Comparison of ENCODE assay signal across 1 cellular context in the genomic region with DNA sequence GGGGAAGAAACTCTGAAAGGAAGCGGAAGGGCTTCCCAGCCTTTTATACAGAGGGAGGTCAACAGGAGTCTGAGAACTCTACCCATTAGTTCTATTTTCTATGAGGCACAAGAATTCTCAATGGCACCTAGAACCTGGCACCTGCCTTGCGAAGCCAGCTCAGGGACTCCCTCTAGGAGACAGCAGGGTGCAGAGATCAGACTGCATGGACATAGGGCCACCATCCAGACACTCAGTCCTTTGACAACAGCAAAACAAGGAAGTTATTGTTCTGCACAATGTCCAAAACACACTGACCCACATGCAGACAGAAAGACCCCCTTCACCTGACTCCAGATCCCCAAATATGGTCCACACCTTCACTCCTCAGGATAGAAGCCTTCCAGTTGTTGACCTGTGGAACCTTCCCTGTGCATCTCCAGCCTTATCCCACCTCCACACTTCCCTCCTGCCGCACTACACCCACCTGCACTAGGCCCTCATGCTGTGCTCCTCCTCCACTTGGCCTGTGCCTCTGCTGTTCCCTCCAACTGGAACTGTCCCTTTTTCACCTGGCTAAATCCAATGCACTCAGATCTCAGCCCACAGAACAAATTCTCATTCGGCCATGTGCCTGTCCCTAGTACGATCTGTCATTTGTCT.
TF ChIP-seq lines count a peak whose summit lies in the region.

No MANE protein-coding gene starts in this region.

TF ChIP-seq in HepG2, 621 proteins besides CTCF, POLR2A, EP300 and RAD21 (continued from another document and continues in another):
- TF ChIP-seq, protein P1, sequence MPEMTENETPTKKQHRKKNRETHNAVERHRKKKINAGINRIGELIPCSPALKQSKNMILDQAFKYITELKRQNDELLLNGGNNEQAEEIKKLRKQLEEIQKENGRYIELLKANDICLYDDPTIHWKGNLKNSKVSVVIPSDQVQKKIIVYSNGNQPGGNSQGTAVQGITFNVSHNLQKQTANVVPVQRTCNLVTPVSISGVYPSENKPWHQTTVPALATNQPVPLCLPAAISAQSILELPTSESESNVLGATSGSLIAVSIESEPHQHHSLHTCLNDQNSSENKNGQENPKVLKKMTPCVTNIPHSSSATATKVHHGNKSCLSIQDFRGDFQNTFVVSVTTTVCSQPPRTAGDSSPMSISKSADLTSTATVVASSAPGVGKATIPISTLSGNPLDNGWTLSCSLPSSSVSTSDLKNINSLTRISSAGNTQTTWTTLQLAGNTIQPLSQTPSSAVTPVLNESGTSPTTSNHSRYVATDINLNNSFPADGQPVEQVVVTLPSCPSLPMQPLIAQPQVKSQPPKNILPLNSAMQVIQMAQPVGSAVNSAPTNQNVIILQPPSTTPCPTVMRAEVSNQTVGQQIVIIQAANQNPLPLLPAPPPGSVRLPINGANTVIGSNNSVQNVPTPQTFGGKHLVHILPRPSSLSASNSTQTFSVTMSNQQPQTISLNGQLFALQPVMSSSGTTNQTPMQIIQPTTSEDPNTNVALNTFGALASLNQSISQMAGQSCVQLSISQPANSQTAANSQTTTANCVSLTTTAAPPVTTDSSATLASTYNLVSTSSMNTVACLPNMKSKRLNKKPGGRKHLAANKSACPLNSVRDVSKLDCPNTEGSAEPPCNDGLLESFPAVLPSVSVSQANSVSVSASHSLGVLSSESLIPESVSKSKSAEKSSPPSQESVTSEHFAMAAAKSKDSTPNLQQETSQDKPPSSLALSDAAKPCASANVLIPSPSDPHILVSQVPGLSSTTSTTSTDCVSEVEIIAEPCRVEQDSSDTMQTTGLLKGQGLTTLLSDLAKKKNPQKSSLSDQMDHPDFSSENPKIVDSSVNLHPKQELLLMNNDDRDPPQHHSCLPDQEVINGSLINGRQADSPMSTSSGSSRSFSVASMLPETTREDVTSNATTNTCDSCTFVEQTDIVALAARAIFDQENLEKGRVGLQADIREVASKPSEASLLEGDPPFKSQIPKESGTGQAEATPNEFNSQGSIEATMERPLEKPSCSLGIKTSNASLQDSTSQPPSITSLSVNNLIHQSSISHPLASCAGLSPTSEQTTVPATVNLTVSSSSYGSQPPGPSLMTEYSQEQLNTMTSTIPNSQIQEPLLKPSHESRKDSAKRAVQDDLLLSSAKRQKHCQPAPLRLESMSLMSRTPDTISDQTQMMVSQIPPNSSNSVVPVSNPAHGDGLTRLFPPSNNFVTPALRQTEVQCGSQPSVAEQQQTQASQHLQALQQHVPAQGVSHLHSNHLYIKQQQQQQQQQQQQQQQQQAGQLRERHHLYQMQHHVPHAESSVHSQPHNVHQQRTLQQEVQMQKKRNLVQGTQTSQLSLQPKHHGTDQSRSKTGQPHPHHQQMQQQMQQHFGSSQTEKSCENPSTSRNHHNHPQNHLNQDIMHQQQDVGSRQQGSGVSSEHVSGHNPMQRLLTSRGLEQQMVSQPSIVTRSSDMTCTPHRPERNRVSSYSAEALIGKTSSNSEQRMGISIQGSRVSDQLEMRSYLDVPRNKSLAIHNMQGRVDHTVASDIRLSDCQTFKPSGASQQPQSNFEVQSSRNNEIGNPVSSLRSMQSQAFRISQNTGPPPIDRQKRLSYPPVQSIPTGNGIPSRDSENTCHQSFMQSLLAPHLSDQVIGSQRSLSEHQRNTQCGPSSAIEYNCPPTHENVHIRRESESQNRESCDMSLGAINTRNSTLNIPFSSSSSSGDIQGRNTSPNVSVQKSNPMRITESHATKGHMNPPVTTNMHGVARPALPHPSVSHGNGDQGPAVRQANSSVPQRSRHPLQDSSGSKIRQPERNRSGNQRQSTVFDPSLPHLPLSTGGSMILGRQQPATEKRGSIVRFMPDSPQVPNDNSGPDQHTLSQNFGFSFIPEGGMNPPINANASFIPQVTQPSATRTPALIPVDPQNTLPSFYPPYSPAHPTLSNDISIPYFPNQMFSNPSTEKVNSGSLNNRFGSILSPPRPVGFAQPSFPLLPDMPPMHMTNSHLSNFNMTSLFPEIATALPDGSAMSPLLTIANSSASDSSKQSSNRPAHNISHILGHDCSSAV (CRISPR knock-in tag; IDR thresholded peaks at IDR 0.05; ENCODE audit: borderline replicate concordance), result no peak
- TF ChIP-seq, protein P2, sequence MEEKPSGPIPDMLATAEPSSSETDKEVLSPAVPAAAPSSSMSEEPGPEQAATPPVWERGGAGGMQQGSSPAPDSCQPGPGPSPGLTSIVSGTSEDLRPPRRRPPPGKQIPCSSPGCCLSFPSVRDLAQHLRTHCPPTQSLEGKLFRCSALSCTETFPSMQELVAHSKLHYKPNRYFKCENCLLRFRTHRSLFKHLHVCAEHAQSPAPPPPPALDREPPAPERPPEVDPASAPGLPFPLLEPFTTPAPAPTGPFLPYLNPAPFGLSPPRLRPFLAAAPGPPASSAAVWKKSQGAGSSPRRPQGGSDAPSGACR (CRISPR knock-in tag; IDR thresholded peaks at IDR 0.05), result no peak
- TF ChIP-seq ZNF562 (CRISPR knock-in tag; IDR thresholded peaks at IDR 0.05; ENCODE audit: borderline replicate concordance) (no peak), ATAD3A (CRISPR knock-in tag; IDR thresholded peaks at IDR 0.05) (no peak), ZNF577 (CRISPR knock-in tag; IDR thresholded peaks at IDR 0.05; ENCODE audit: borderline replicate concordance, low read depth) (no peak), REL (CRISPR knock-in tag; conservative IDR thresholded peaks at IDR 0.05) (no peak), ZNF619 (CRISPR knock-in tag; IDR thresholded peaks at IDR 0.05) (no peak), ZNF510 (CRISPR knock-in tag; IDR thresholded peaks at IDR 0.05; ENCODE audit: low read depth) (no peak), SMC3 (IDR thresholded peaks at IDR 0.05; ENCODE audit: low read length) (no peak), IKZF4 (CRISPR knock-in tag; IDR thresholded peaks at IDR 0.05; ENCODE audit: borderline replicate concordance, low read depth, not compliant biosample characterization) (no peak), ZNF331 (CRISPR knock-in tag; IDR thresholded peaks at IDR 0.05) (0 out of 2 replicates have a peak, but pooled peaks have one; percentile 36), ZNF552 (CRISPR knock-in tag; IDR thresholded peaks at IDR 0.05; ENCODE audit: borderline replicate concordance) (no peak), ZNF354B (CRISPR knock-in tag; IDR thresholded peaks at IDR 0.05) (no peak), ELF1 (CRISPR knock-in tag; IDR thresholded peaks at IDR 0.05) (peak; percentile 19; the same call in 1 of the 2 replicates)
- TF ChIP-seq, protein P3, sequence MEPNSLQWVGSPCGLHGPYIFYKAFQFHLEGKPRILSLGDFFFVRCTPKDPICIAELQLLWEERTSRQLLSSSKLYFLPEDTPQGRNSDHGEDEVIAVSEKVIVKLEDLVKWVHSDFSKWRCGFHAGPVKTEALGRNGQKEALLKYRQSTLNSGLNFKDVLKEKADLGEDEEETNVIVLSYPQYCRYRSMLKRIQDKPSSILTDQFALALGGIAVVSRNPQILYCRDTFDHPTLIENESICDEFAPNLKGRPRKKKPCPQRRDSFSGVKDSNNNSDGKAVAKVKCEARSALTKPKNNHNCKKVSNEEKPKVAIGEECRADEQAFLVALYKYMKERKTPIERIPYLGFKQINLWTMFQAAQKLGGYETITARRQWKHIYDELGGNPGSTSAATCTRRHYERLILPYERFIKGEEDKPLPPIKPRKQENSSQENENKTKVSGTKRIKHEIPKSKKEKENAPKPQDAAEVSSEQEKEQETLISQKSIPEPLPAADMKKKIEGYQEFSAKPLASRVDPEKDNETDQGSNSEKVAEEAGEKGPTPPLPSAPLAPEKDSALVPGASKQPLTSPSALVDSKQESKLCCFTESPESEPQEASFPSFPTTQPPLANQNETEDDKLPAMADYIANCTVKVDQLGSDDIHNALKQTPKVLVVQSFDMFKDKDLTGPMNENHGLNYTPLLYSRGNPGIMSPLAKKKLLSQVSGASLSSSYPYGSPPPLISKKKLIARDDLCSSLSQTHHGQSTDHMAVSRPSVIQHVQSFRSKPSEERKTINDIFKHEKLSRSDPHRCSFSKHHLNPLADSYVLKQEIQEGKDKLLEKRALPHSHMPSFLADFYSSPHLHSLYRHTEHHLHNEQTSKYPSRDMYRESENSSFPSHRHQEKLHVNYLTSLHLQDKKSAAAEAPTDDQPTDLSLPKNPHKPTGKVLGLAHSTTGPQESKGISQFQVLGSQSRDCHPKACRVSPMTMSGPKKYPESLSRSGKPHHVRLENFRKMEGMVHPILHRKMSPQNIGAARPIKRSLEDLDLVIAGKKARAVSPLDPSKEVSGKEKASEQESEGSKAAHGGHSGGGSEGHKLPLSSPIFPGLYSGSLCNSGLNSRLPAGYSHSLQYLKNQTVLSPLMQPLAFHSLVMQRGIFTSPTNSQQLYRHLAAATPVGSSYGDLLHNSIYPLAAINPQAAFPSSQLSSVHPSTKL (CRISPR knock-in tag; IDR thresholded peaks at IDR 0.05), result peak; percentile 72
- TF ChIP-seq, protein P4, sequence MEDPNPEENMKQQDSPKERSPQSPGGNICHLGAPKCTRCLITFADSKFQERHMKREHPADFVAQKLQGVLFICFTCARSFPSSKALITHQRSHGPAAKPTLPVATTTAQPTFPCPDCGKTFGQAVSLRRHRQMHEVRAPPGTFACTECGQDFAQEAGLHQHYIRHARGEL (CRISPR knock-in tag; IDR thresholded peaks at IDR 0.05), result no peak
- TF ChIP-seq, protein P5, sequence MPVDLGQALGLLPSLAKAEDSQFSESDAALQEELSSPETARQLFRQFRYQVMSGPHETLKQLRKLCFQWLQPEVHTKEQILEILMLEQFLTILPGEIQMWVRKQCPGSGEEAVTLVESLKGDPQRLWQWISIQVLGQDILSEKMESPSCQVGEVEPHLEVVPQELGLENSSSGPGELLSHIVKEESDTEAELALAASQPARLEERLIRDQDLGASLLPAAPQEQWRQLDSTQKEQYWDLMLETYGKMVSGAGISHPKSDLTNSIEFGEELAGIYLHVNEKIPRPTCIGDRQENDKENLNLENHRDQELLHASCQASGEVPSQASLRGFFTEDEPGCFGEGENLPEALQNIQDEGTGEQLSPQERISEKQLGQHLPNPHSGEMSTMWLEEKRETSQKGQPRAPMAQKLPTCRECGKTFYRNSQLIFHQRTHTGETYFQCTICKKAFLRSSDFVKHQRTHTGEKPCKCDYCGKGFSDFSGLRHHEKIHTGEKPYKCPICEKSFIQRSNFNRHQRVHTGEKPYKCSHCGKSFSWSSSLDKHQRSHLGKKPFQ (CRISPR knock-in tag; IDR thresholded peaks at IDR 0.05; ENCODE audit: insufficient replicate concordance), result no peak
- TF ChIP-seq, protein P6, sequence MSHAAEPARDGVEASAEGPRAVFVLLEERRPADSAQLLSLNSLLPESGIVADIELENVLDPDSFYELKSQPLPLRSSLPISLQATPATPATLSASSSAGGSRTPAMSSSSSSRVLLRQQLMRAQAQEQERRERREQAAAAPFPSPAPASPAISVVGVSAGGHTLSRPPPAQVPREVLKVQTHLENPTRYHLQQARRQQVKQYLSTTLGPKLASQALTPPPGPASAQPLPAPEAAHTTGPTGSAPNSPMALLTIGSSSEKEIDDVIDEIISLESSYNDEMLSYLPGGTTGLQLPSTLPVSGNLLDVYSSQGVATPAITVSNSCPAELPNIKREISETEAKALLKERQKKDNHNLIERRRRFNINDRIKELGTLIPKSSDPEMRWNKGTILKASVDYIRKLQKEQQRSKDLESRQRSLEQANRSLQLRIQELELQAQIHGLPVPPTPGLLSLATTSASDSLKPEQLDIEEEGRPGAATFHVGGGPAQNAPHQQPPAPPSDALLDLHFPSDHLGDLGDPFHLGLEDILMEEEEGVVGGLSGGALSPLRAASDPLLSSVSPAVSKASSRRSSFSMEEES (CRISPR knock-in tag; IDR thresholded peaks at IDR 0.05), result no peak
- TF ChIP-seq, protein P7, sequence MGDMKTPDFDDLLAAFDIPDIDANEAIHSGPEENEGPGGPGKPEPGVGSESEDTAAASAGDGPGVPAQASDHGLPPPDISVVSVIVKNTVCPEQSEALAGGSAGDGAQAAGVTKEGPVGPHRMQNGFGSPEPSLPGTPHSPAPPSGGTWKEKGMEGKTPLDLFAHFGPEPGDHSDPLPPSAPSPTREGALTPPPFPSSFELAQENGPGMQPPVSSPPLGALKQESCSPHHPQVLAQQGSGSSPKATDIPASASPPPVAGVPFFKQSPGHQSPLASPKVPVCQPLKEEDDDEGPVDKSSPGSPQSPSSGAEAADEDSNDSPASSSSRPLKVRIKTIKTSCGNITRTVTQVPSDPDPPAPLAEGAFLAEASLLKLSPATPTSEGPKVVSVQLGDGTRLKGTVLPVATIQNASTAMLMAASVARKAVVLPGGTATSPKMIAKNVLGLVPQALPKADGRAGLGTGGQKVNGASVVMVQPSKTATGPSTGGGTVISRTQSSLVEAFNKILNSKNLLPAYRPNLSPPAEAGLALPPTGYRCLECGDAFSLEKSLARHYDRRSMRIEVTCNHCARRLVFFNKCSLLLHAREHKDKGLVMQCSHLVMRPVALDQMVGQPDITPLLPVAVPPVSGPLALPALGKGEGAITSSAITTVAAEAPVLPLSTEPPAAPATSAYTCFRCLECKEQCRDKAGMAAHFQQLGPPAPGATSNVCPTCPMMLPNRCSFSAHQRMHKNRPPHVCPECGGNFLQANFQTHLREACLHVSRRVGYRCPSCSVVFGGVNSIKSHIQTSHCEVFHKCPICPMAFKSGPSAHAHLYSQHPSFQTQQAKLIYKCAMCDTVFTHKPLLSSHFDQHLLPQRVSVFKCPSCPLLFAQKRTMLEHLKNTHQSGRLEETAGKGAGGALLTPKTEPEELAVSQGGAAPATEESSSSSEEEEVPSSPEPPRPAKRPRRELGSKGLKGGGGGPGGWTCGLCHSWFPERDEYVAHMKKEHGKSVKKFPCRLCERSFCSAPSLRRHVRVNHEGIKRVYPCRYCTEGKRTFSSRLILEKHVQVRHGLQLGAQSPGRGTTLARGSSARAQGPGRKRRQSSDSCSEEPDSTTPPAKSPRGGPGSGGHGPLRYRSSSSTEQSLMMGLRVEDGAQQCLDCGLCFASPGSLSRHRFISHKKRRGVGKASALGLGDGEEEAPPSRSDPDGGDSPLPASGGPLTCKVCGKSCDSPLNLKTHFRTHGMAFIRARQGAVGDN (CRISPR knock-in tag; IDR thresholded peaks at IDR 0.05), result peak; percentile 40; the same call in 1 of the 2 replicates
- TF ChIP-seq, protein P8, sequence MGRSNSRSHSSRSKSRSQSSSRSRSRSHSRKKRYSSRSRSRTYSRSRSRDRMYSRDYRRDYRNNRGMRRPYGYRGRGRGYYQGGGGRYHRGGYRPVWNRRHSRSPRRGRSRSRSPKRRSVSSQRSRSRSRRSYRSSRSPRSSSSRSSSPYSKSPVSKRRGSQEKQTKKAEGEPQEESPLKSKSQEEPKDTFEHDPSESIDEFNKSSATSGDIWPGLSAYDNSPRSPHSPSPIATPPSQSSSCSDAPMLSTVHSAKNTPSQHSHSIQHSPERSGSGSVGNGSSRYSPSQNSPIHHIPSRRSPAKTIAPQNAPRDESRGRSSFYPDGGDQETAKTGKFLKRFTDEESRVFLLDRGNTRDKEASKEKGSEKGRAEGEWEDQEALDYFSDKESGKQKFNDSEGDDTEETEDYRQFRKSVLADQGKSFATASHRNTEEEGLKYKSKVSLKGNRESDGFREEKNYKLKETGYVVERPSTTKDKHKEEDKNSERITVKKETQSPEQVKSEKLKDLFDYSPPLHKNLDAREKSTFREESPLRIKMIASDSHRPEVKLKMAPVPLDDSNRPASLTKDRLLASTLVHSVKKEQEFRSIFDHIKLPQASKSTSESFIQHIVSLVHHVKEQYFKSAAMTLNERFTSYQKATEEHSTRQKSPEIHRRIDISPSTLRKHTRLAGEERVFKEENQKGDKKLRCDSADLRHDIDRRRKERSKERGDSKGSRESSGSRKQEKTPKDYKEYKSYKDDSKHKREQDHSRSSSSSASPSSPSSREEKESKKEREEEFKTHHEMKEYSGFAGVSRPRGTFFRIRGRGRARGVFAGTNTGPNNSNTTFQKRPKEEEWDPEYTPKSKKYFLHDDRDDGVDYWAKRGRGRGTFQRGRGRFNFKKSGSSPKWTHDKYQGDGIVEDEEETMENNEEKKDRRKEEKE (IDR thresholded peaks at IDR 0.05), result no peak
- TF ChIP-seq, protein P9, sequence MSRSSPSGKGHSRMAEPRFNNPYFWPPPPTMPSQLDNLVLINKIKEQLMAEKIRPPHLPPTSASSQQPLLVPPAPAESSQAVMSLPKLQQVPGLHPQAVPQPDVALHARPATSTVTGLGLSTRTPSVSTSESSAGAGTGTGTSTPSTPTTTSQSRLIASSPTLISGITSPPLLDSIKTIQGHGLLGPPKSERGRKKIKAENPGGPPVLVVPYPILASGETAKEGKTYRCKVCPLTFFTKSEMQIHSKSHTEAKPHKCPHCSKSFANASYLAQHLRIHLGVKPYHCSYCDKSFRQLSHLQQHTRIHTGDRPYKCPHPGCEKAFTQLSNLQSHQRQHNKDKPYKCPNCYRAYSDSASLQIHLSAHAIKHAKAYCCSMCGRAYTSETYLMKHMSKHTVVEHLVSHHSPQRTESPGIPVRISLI (CRISPR knock-in tag; IDR thresholded peaks at IDR 0.05; ENCODE audit: borderline replicate concordance), result 0 out of 2 replicates have a peak, but pooled peaks have one; percentile 38
